ENCODE assay signal across 8 cellular contexts in the genomic region with DNA sequence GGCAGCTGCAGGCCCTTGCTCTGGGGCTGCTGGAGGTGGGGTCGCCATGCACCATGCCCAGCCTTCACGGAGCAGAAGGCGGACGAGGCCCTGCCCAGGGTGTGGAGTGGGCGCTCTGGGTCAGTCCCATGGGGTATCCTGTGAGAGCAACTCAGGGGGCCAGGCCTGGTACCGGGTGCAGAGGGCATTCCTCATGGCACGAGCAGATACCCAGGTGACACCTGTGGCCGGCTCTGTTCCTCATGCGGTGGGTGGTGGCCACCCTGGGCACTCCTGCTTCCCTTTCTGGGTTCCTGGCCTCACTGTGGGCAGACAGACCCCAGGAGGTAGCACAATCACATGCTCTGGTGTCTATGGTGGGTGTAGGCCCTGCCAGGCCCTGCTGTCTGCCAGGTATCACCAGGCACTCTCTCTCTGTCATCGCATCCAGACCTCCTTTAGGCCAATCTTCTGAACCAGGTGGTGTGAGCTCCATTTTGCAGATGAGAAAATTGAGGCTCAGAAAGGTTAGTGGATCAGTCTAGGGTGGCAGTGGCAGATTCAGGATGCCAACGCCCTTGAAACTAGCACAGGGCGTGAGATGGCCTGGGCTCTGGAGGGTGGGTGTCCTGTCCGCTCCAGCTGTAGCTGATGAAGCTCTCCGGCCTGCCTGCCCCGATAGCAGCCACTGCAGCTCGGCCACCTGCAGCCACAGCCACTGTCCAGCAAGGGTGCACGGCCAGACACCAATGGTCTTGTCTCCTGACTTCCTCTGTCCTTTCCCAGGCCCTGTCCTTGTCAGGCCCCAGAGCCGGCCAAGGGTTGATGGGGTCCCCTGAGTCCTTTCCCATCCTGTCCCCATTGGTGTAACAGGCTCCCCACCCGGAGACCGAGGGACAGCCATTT. TPM values are rescaled to one million over a fixed set of nuclear protein-coding genes. Genes with fewer than 3 reads are reported as not detected.
A peak's percentile ranks its signal among the peaks of the same experiment; 100 is the strongest.
DNase-seq lines count a peak whose midpoint lies in the region; FAIRE-seq and TF ChIP-seq lines count a peak whose summit lies in the region.

No MANE protein-coding gene starts in this region.

- H3K36me3 ChIP-seq in WERI-Rb-1 (peaks cover 4% of the 10 kb centered on the region; the same call in 1 of the 2 replicates), cardiac muscle cell (no peaks in the 10 kb centered on the region), skeletal muscle satellite cell (ENCODE audit: insufficient read depth, low read length) (peaks cover 7% of the 10 kb centered on the region), BE2C (no peaks in the 10 kb centered on the region)

- H3K9ac ChIP-seq in skeletal muscle satellite cell (ENCODE audit: low read depth, low read length) = peak overlapping the region; percentile 87

- H3K4me1 ChIP-seq in cardiac muscle cell (ENCODE audit: low read depth) = peaks cover 35% of the 10 kb centered on the region
- peaks cover 43% of the 10 kb centered on the region for H3K4me1 ChIP-seq in skeletal muscle satellite cell (ENCODE audit: control insufficient read depth, insufficient read depth, low read length)
- H3K4me1 ChIP-seq in BE2C = peaks cover 10% of the 10 kb centered on the region

- H3K4me3 ChIP-seq in WERI-Rb-1 (ENCODE audit: low read depth, low read length) (no peak overlapping the region), cardiac muscle cell (no peak overlapping the region), skeletal muscle satellite cell (ENCODE audit: low read length) (peak overlapping the region; percentile 66), BE2C (ENCODE audit: low read depth, low read length) (no peak overlapping the region)

- DNase-seq in GM12891 (ENCODE audit: insufficient read length, low spot score) (no peak), WERI-Rb-1 (no peak), cardiac muscle cell (ENCODE audit: low read depth in 1 of 2, low spot score in 1 of 2) (no peak), BE2C (no peak), SKM-1 (lab: John Stamatoyannopoulos, UW; ENCODE audit: unreplicated experiment) (no peak), NCI-H2081 treated with DMSO at 0.1 percent for 48 hours (lab: John Stamatoyannopoulos, UW) (no peak), RCC 7860 (ENCODE audit: low spot score) (no peak)

- H3K9me3 ChIP-seq in WERI-Rb-1 (ENCODE audit: severe bottlenecking) (no peaks in the 10 kb centered on the region), cardiac muscle cell (ENCODE audit: low read depth) (no peaks in the 10 kb centered on the region), skeletal muscle satellite cell (replicated peaks; ENCODE audit: low read length) (no peaks in the 10 kb centered on the region), BE2C (no peaks in the 10 kb centered on the region)

- H3K27ac ChIP-seq in WERI-Rb-1 = peak overlapping the region; percentile 86
- peak overlapping the region; percentile 82 for H3K27ac ChIP-seq in cardiac muscle cell

- TF ChIP-seq CTCF in WERI-Rb-1 (IDR thresholded peaks at IDR 0.05; ENCODE audit: low read depth, low read length) (no peak), cardiac muscle cell (IDR thresholded peaks at IDR 0.05; ENCODE audit: low read depth, low read length) (no peak), BE2C (IDR thresholded peaks at IDR 0.05; ENCODE audit: low read depth, low read length) (no peak)

- TF ChIP-seq POLR2A in GM12891 (IDR thresholded peaks at IDR 0.05; ENCODE audit: low read depth, low read length) = no peak

- peak overlapping the region; percentile 93 for H3K4me2 ChIP-seq in skeletal muscle satellite cell (ENCODE audit: low read length)

- H3K27me3 ChIP-seq in WERI-Rb-1 (ENCODE audit: insufficient read depth, low read depth, severe bottlenecking) = no peaks in the 10 kb centered on the region
- H3K27me3 ChIP-seq in cardiac muscle cell = no peaks in the 10 kb centered on the region
- no peaks in the 10 kb centered on the region for H3K27me3 ChIP-seq in skeletal muscle satellite cell (ENCODE audit: control insufficient read depth, insufficient read depth, low read length)
- H3K27me3 ChIP-seq in BE2C = no peaks in the 10 kb centered on the region

- FAIRE-seq in GM12891 (lab: Jason Lieb, UNC) (peak; percentile 61), RCC 7860 (lab: Jason Lieb, UNC) (no peak)

TF ChIP-seq in GM12891, 5 proteins besides CTCF, POLR2A, EP300 and RAD21:
- TF ChIP-seq TAF1 (IDR thresholded peaks at IDR 0.05; ENCODE audit: low read depth, low read length) (no peak), POLR2AphosphoS5 (IDR thresholded peaks at IDR 0.05; ENCODE audit: low read depth, low read length) (no peak), SPI1 (IDR thresholded peaks at IDR 0.05; ENCODE audit: low read depth, low read length) (no peak), PAX5 (IDR thresholded peaks at IDR 0.05; ENCODE audit: insufficient read depth, low read length, severe bottlenecking) (no peak), POU2F2 (IDR thresholded peaks at IDR 0.05; ENCODE audit: low read depth, low read length) (no peak)

RNA-seq across cellular contexts. Expression of gene DGKZ, which starts 15.1 kb away (rescaled TPM):
- polyA plus RNA-seq in GM12891 (2012; ENCODE audit: low read depth, missing spikeins) = 39.6 TPM
- 81.8 TPM in 2 replicates for total RNA-seq in cardiac muscle cell
- 48.3 and 48.5 TPM in 2 replicates for polyA plus RNA-seq in cardiac muscle cell
- 42.6 and 48.1 TPM in 2 replicates for total RNA-seq in skeletal muscle satellite cell (2012; rRNA removed)
- 74.7 TPM for polyA plus RNA-seq in BE2C (2012; ENCODE audit: insufficient read depth, insufficient read length, low read depth)

RNA-seq across cellular contexts. Expression of gene MDK, which starts 19.1 kb away (rescaled TPM):
- 2.5 TPM for polyA plus RNA-seq in GM12891 (2012; ENCODE audit: low read depth, missing spikeins)
- total RNA-seq in cardiac muscle cell = 2,973 and 4,339 TPM in 2 replicates
- 3,396 and 3,769 TPM in 2 replicates for polyA plus RNA-seq in cardiac muscle cell
- 3.9 and 5.6 TPM in 2 replicates for total RNA-seq in skeletal muscle satellite cell (2012; rRNA removed)
- 215 TPM for polyA plus RNA-seq in BE2C (2012; ENCODE audit: insufficient read depth, insufficient read length, low read depth)

RNA-seq across cellular contexts. Expression of gene CHRM4, which starts 29.2 kb away (rescaled TPM):
- 0.22 TPM for polyA plus RNA-seq in GM12891 (2012; ENCODE audit: low read depth, missing spikeins)
- 0.51 and 0.56 TPM in 2 replicates for total RNA-seq in cardiac muscle cell
- polyA plus RNA-seq in cardiac muscle cell = not detected in 2 replicates
- not detected in 2 replicates for total RNA-seq in skeletal muscle satellite cell (2012; rRNA removed)
- polyA plus RNA-seq in BE2C (2012; ENCODE audit: insufficient read depth, insufficient read length, low read depth) = not detected
